Comparison of ENCODE assay signal across 25 cellular contexts in genomic region chrX:33126469-33126868, GRCh38.
DNase-seq lines count a peak whose midpoint lies in the region; ATAC-seq and TF ChIP-seq lines count a peak whose summit lies in the region.
"Had no signal": no experiment of that assay in that cellular context is flagged by ENCODE, and none has a peak within 500 bp of the region (broad histone marks: within the 10 kb centered on the region; RNA-seq: fewer than 3 reads in every experiment).

No MANE protein-coding gene starts in this region.

- H3K27ac ChIP-seq in HEK293 (ENCODE audit: extremely low read depth, low read depth, low read length) = no peak overlapping the region
- H3K27ac ChIP-seq in SU-DHL-6 (ENCODE audit: low read depth, low read length) = peak overlapping the region; percentile 100
- peak overlapping the region; percentile 39 for H3K27ac ChIP-seq in psoas muscle
- no peak overlapping the region for H3K27ac ChIP-seq in caudate nucleus (ENCODE audit: low read depth, low read length)
- H3K27ac ChIP-seq: BLaER1, GM23248, RWPE1 had no signal

- TF ChIP-seq CTCF in HEK293 (tag by site-specific recombination; IDR thresholded peaks at IDR 0.05) (no peak), SU-DHL-6 (IDR thresholded peaks at IDR 0.05; ENCODE audit: insufficient read depth, low read length, poor library complexity, severe bottlenecking) (no peak), psoas muscle (IDR thresholded peaks at IDR 0.05) (no peak)

- POLR2A ChIA-PET in HEK293 (lab: Yijun Ruan, JAX) = no interaction called here

- H3F3A ChIP-seq in SU-DHL-6 (ENCODE audit: insufficient read depth) = peaks cover 45% of the 10 kb centered on the region

- peak overlapping the region; percentile 88 for H3K9ac ChIP-seq in SU-DHL-6 (ENCODE audit: low read length)
- H3K9ac ChIP-seq: BLaER1, GM23248 had no signal

- no peaks in the 10 kb centered on the region for H4K20me1 ChIP-seq in SU-DHL-6 (ENCODE audit: low read depth, low read length)

- intact Hi-C loops in psoas muscle (cut with DNase I) = no loop called here

- H3K27me3 ChIP-seq in SU-DHL-6 (ENCODE audit: low read length) = no peaks in the 10 kb centered on the region
- no peaks in the 10 kb centered on the region for H3K27me3 ChIP-seq in psoas muscle (ENCODE audit: insufficient read depth in 3 of 3, low read length in 2 of 3)

- H3K36me3 ChIP-seq in HEK293 (ENCODE audit: control insufficient read depth in 2 of 2, insufficient read depth in 1 of 2, low read length in 2 of 2) (no peaks in the 10 kb centered on the region), SU-DHL-6 (ENCODE audit: low read length) (no peaks in the 10 kb centered on the region), psoas muscle (ENCODE audit: insufficient read depth in 1 of 2, low read depth in 1 of 2) (no peaks in the 10 kb centered on the region)
- H3K36me3 ChIP-seq: BLaER1 had no signal

- H3K4me1 ChIP-seq in HEK293 (ENCODE audit: control insufficient read depth, insufficient read depth, low read length) (no peaks in the 10 kb centered on the region), psoas muscle (peaks cover 13% of the 10 kb centered on the region)

- DNase-seq in NCI-H510A treated with DMSO at 0.1 percent for 48 hours (lab: John Stamatoyannopoulos, UW) (peak; percentile 1), NCI-H510A (lab: John Stamatoyannopoulos, UW) (no peak), psoas muscle (no peak), caudate nucleus (lab: John Stamatoyannopoulos, UW) (no peak)
- DNase-seq in activated effector memory CD4-positive, alpha-beta T cell treated with anti-CD3 and anti-CD28 coated beads, Interleukin-2, amount 50 U/mL, for 16 hours = no peak
- DNase-seq: CD4-positive, CD25-positive, alpha-beta regulatory T cell; DMS79 treated with DMSO at 0.1 percent for 48 hours; GM23248; H9; HFFc6; IMR-90; KG1; MM.1S; NCI-H1436; NCI-H187; NCI-H2081 treated with DMSO at 0.1 percent for 48 hours; NCI-H446 treated with DMSO at 0.1 percent for 48 hours; NCI-H774; SHP77 had no signal

- WGBS in psoas muscle, 3 donors = 32 to 50% (median 43%) methylated on average over 6 of the region's 6 CpGs

- peak overlapping the region; percentile 100 for H3K4me2 ChIP-seq in SU-DHL-6 (ENCODE audit: low read depth, low read length, poor library complexity, severe bottlenecking)
- H3K4me2 ChIP-seq: BLaER1 had no signal

- H3K9me3 ChIP-seq in HEK293 (ENCODE audit: control insufficient read depth, insufficient read depth, low read depth, low read length) (no peaks in the 10 kb centered on the region), SU-DHL-6 (ENCODE audit: insufficient read depth, low read length) (no peaks in the 10 kb centered on the region), psoas muscle (no peaks in the 10 kb centered on the region)
- H3K9me3 ChIP-seq: BLaER1 had no signal

- no peak overlapping the region for H2AFZ ChIP-seq in SU-DHL-6 (ENCODE audit: low read depth, low read length, severe bottlenecking)
- H2AFZ ChIP-seq: GM23248 had no signal

- H3K79me2 ChIP-seq in SU-DHL-6 (ENCODE audit: insufficient read depth, low read length) = no peaks in the 10 kb centered on the region; the same call in 1 of the 2 replicates

- no peak for ATAC-seq in psoas muscle
- ATAC-seq in HG02973 (IDR thresholded peaks at IDR 0.05; ENCODE audit: unreplicated experiment) = no peak
- ATAC-seq: Panc1 had no signal

- H3K9me2 ChIP-seq in SU-DHL-6 (replicated peaks; ENCODE audit: insufficient read depth, low read length) = no peaks in the 10 kb centered on the region

- H3K4me3 ChIP-seq in HEK293 (ENCODE audit: low read depth, low read length) (no peak overlapping the region), SU-DHL-6 (ENCODE audit: insufficient read depth, low read length, poor library complexity, severe bottlenecking) (peak overlapping the region; percentile 56), psoas muscle (no peak overlapping the region)
- H3K4me3 ChIP-seq: BLaER1, GM23248 had no signal

- CTCF ChIA-PET in HEK293 (lab: Yijun Ruan, JAX) = no interaction called here

TF ChIP-seq in HEK293, 187 proteins besides CTCF, POLR2A, EP300 and RAD21:
- TF ChIP-seq ZBTB20 (tag by site-specific recombination; IDR thresholded peaks at IDR 0.05) = no peak
- TF ChIP-seq TCF7L2 (IDR thresholded peaks at IDR 0.05; ENCODE audit: borderline replicate concordance, low read depth, low read length) = peak; percentile 90

Comparison
In these comparisons a context has a peak if more than half of its experiments do, and no peak if none do; other contexts are left out.
1. H3K27ac ChIP-seq: peak in SU-DHL-6 (single experiment) and psoas muscle (single experiment); none in HEK293 (single experiment) and caudate nucleus (single experiment).